In the genomic region with DNA sequence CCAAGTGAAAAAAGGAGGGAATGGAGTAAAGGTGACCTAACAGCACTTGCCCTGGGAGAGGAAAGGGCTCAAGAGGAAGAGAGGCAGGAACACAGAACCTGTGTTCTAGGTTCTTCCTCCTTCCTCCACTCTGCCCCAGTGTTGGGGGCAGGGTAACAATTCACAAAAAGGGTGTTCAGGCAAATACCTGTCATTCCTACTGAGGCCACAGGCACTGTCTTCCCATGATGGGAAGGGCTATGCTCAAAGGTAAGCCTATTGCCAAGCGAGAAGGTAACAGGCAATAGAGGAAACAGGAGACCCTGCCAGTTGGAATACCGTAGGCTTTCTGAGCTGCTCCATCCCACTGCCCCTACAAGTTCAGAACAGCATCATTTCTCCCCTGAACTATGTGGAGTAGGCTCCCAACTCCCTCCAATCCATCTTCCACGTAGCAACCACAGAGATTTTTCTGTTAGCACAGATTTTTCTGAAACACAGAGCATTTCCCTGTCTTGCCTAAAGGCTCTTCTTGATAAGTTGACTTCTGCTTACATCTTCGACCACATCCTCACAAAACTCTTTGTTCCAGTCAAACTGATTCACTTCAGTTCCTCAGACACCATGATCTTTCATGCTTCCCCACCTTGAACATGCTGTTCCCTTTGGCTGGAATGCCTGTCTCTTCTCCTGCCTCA, we compare ENCODE assay signal across 1 cellular context.
TF ChIP-seq lines count a peak whose summit lies in the region.

No MANE protein-coding gene starts in this region.

TF ChIP-seq in HepG2, 621 proteins besides CTCF, POLR2A, EP300 and RAD21:
- TF ChIP-seq, protein P1, sequence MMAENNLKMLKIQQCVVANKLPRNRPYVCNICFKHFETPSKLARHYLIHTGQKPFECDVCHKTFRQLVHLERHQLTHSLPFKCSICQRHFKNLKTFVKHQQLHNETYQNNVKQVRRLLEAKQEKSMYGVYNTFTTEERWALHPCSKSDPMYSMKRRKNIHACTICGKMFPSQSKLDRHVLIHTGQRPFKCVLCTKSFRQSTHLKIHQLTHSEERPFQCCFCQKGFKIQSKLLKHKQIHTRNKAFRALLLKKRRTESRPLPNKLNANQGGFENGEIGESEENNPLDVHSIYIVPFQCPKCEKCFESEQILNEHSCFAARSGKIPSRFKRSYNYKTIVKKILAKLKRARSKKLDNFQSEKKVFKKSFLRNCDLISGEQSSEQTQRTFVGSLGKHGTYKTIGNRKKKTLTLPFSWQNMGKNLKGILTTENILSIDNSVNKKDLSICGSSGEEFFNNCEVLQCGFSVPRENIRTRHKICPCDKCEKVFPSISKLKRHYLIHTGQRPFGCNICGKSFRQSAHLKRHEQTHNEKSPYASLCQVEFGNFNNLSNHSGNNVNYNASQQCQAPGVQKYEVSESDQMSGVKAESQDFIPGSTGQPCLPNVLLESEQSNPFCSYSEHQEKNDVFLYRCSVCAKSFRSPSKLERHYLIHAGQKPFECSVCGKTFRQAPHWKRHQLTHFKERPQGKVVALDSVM (CRISPR knock-in tag; IDR thresholded peaks at IDR 0.05), result no peak
- TF ChIP-seq, protein P2, sequence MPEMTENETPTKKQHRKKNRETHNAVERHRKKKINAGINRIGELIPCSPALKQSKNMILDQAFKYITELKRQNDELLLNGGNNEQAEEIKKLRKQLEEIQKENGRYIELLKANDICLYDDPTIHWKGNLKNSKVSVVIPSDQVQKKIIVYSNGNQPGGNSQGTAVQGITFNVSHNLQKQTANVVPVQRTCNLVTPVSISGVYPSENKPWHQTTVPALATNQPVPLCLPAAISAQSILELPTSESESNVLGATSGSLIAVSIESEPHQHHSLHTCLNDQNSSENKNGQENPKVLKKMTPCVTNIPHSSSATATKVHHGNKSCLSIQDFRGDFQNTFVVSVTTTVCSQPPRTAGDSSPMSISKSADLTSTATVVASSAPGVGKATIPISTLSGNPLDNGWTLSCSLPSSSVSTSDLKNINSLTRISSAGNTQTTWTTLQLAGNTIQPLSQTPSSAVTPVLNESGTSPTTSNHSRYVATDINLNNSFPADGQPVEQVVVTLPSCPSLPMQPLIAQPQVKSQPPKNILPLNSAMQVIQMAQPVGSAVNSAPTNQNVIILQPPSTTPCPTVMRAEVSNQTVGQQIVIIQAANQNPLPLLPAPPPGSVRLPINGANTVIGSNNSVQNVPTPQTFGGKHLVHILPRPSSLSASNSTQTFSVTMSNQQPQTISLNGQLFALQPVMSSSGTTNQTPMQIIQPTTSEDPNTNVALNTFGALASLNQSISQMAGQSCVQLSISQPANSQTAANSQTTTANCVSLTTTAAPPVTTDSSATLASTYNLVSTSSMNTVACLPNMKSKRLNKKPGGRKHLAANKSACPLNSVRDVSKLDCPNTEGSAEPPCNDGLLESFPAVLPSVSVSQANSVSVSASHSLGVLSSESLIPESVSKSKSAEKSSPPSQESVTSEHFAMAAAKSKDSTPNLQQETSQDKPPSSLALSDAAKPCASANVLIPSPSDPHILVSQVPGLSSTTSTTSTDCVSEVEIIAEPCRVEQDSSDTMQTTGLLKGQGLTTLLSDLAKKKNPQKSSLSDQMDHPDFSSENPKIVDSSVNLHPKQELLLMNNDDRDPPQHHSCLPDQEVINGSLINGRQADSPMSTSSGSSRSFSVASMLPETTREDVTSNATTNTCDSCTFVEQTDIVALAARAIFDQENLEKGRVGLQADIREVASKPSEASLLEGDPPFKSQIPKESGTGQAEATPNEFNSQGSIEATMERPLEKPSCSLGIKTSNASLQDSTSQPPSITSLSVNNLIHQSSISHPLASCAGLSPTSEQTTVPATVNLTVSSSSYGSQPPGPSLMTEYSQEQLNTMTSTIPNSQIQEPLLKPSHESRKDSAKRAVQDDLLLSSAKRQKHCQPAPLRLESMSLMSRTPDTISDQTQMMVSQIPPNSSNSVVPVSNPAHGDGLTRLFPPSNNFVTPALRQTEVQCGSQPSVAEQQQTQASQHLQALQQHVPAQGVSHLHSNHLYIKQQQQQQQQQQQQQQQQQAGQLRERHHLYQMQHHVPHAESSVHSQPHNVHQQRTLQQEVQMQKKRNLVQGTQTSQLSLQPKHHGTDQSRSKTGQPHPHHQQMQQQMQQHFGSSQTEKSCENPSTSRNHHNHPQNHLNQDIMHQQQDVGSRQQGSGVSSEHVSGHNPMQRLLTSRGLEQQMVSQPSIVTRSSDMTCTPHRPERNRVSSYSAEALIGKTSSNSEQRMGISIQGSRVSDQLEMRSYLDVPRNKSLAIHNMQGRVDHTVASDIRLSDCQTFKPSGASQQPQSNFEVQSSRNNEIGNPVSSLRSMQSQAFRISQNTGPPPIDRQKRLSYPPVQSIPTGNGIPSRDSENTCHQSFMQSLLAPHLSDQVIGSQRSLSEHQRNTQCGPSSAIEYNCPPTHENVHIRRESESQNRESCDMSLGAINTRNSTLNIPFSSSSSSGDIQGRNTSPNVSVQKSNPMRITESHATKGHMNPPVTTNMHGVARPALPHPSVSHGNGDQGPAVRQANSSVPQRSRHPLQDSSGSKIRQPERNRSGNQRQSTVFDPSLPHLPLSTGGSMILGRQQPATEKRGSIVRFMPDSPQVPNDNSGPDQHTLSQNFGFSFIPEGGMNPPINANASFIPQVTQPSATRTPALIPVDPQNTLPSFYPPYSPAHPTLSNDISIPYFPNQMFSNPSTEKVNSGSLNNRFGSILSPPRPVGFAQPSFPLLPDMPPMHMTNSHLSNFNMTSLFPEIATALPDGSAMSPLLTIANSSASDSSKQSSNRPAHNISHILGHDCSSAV (CRISPR knock-in tag; IDR thresholded peaks at IDR 0.05; ENCODE audit: borderline replicate concordance), result no peak
- no peak for TF ChIP-seq ZNF263 (CRISPR knock-in tag; IDR thresholded peaks at IDR 0.05)
- no peak for TF ChIP-seq CBFB (CRISPR knock-in tag; IDR thresholded peaks at IDR 0.05)
- TF ChIP-seq, protein P3, sequence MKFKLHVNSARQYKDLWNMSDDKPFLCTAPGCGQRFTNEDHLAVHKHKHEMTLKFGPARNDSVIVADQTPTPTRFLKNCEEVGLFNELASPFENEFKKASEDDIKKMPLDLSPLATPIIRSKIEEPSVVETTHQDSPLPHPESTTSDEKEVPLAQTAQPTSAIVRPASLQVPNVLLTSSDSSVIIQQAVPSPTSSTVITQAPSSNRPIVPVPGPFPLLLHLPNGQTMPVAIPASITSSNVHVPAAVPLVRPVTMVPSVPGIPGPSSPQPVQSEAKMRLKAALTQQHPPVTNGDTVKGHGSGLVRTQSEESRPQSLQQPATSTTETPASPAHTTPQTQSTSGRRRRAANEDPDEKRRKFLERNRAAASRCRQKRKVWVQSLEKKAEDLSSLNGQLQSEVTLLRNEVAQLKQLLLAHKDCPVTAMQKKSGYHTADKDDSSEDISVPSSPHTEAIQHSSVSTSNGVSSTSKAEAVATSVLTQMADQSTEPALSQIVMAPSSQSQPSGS (CRISPR knock-in tag; IDR thresholded peaks at IDR 0.05), result no peak
- TF ChIP-seq, protein P4, sequence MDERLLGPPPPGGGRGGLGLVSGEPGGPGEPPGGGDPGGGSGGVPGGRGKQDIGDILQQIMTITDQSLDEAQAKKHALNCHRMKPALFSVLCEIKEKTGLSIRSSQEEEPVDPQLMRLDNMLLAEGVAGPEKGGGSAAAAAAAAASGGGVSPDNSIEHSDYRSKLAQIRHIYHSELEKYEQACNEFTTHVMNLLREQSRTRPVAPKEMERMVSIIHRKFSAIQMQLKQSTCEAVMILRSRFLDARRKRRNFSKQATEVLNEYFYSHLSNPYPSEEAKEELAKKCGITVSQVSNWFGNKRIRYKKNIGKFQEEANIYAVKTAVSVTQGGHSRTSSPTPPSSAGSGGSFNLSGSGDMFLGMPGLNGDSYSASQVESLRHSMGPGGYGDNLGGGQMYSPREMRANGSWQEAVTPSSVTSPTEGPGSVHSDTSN (CRISPR knock-in tag; IDR thresholded peaks at IDR 0.05), result no peak
- no peak for TF ChIP-seq SRSF9 (IDR thresholded peaks at IDR 0.05; ENCODE audit: borderline replicate concordance, insufficient read depth, low read depth, low read length, poor library complexity, severe bottlenecking)
- TF ChIP-seq ZSCAN9 (CRISPR knock-in tag; IDR thresholded peaks at IDR 0.05; ENCODE audit: borderline replicate concordance), result no peak
- TF ChIP-seq, protein P5, sequence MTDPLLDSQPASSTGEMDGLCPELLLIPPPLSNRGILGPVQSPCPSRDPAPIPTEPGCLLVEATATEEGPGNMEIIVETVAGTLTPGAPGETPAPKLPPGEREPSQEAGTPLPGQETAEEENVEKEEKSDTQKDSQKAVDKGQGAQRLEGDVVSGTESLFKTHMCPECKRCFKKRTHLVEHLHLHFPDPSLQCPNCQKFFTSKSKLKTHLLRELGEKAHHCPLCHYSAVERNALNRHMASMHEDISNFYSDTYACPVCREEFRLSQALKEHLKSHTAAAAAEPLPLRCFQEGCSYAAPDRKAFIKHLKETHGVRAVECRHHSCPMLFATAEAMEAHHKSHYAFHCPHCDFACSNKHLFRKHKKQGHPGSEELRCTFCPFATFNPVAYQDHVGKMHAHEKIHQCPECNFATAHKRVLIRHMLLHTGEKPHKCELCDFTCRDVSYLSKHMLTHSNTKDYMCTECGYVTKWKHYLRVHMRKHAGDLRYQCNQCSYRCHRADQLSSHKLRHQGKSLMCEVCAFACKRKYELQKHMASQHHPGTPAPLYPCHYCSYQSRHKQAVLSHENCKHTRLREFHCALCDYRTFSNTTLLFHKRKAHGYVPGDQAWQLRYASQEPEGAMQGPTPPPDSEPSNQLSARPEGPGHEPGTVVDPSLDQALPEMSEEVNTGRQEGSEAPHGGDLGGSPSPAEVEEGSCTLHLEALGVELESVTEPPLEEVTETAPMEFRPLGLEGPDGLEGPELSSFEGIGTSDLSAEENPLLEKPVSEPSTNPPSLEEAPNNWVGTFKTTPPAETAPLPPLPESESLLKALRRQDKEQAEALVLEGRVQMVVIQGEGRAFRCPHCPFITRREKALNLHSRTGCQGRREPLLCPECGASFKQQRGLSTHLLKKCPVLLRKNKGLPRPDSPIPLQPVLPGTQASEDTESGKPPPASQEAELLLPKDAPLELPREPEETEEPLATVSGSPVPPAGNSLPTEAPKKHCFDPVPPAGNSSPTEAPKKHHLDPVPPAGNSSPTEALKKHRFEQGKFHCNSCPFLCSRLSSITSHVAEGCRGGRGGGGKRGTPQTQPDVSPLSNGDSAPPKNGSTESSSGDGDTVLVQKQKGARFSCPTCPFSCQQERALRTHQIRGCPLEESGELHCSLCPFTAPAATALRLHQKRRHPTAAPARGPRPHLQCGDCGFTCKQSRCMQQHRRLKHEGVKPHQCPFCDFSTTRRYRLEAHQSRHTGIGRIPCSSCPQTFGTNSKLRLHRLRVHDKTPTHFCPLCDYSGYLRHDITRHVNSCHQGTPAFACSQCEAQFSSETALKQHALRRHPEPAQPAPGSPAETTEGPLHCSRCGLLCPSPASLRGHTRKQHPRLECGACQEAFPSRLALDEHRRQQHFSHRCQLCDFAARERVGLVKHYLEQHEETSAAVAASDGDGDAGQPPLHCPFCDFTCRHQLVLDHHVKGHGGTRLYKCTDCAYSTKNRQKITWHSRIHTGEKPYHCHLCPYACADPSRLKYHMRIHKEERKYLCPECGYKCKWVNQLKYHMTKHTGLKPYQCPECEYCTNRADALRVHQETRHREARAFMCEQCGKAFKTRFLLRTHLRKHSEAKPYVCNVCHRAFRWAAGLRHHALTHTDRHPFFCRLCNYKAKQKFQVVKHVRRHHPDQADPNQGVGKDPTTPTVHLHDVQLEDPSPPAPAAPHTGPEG (CRISPR knock-in tag; IDR thresholded peaks at IDR 0.05), result no peak
- TF ChIP-seq, protein P6, sequence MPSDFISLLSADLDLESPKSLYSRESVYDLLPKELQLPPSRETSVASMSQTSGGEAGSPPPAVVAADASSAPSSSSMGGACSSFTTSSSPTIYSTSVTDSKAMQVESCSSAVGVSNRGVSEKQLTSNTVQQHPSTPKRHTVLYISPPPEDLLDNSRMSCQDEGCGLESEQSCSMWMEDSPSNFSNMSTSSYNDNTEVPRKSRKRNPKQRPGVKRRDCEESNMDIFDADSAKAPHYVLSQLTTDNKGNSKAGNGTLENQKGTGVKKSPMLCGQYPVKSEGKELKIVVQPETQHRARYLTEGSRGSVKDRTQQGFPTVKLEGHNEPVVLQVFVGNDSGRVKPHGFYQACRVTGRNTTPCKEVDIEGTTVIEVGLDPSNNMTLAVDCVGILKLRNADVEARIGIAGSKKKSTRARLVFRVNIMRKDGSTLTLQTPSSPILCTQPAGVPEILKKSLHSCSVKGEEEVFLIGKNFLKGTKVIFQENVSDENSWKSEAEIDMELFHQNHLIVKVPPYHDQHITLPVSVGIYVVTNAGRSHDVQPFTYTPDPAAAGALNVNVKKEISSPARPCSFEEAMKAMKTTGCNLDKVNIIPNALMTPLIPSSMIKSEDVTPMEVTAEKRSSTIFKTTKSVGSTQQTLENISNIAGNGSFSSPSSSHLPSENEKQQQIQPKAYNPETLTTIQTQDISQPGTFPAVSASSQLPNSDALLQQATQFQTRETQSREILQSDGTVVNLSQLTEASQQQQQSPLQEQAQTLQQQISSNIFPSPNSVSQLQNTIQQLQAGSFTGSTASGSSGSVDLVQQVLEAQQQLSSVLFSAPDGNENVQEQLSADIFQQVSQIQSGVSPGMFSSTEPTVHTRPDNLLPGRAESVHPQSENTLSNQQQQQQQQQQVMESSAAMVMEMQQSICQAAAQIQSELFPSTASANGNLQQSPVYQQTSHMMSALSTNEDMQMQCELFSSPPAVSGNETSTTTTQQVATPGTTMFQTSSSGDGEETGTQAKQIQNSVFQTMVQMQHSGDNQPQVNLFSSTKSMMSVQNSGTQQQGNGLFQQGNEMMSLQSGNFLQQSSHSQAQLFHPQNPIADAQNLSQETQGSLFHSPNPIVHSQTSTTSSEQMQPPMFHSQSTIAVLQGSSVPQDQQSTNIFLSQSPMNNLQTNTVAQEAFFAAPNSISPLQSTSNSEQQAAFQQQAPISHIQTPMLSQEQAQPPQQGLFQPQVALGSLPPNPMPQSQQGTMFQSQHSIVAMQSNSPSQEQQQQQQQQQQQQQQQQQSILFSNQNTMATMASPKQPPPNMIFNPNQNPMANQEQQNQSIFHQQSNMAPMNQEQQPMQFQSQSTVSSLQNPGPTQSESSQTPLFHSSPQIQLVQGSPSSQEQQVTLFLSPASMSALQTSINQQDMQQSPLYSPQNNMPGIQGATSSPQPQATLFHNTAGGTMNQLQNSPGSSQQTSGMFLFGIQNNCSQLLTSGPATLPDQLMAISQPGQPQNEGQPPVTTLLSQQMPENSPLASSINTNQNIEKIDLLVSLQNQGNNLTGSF (CRISPR knock-in tag; IDR thresholded peaks at IDR 0.05), result no peak
- no peak for TF ChIP-seq MYC (CRISPR knock-in tag; IDR thresholded peaks at IDR 0.05; ENCODE audit: borderline replicate concordance)
- TF ChIP-seq ZNF430 (CRISPR knock-in tag; IDR thresholded peaks at IDR 0.05), result no peak
